In the genomic region with DNA sequence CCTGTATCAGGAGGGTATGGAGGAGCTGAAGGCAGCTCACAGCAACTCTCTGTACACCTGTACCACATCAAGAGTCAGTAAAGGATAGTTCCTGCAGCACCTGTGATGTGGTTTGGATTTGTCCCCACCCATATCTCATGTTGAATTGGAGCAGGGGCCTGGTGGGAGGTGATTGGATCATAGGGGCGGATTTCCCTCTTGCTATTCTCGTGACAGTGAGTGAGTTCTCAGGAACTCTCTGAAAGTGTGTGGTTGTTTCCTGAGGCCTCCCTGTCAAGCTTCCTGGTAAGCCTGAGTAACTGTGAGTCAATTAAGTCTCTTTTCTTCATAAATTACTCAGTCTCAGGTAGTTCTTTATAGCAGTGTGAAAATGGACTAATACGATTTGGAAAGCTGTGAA, we compare ENCODE assay signal across 11 cellular contexts. TPM values are rescaled to one million over a fixed set of nuclear protein-coding genes. Genes with fewer than 3 reads are reported as not detected.
DNase-seq lines count a peak whose midpoint lies in the region; ATAC-seq, FAIRE-seq and TF ChIP-seq lines count a peak whose summit lies in the region.
"Had no signal": no experiment of that assay in that cellular context is flagged by ENCODE, and none has a peak within 500 bp of the region (broad histone marks: within the 10 kb centered on the region; RNA-seq: fewer than 3 reads in every experiment).

No MANE protein-coding gene starts in this region.

- BruUV-seq in K562 (replicated peaks; lab: Mats Ljungman, UMichigan): no TSS peak

- H3K36me3 Mint-ChIP-seq in CD4-positive, CD25-positive, alpha-beta regulatory T cell: no peaks in the 10 kb centered on the region

- H3K36me3 ChIP-seq in CD4-positive, CD25-positive, alpha-beta regulatory T cell (ENCODE audit: control insufficient read depth, insufficient read depth, low read length): no peaks in the 10 kb centered on the region
- no peaks in the 10 kb centered on the region for H3K36me3 ChIP-seq in K562 (ENCODE audit: control insufficient read depth, insufficient read depth, low read length)

- ATAC-seq in CD4-positive, CD25-positive, alpha-beta regulatory T cell (ENCODE audit: low read depth in 2 of 2): peak in 1 of 2 donors; percentile 22
- no peak for ATAC-seq in K562
- no peak for ATAC-seq in HG03460 (IDR thresholded peaks at IDR 0.05; ENCODE audit: unreplicated experiment)
- ATAC-seq in GM18861 (IDR thresholded peaks at IDR 0.05; ENCODE audit: unreplicated experiment): no peak
- ATAC-seq in GM19023 (IDR thresholded peaks at IDR 0.05; ENCODE audit: unreplicated experiment): no peak

- H3K4me1 Mint-ChIP-seq in CD4-positive, CD25-positive, alpha-beta regulatory T cell: peaks cover 0 to 8% (median 2%) of the 10 kb centered on the region in 4 donors

- no peak for TF ChIP-seq POLR2A in K562 (conservative IDR thresholded peaks at IDR 0.05)

- peak; percentile 57 for FAIRE-seq in K562 (lab: Jason Lieb, UNC)

- no peak for TF ChIP-seq EP300 in K562 (IDR thresholded peaks at IDR 0.05; ENCODE audit: low read length)

- no peak for TF ChIP-seq CTCF in K562 (IDR thresholded peaks at IDR 0.05 in 2 of 3, conservative IDR thresholded peaks at IDR 0.05 in 1 of 3; ENCODE audit: insufficient read depth in 2 of 3, low read depth in 1 of 3, low read length in 3 of 3)

- no peaks in the 10 kb centered on the region for H3K9me3 Mint-ChIP-seq in CD4-positive, CD25-positive, alpha-beta regulatory T cell

- peak overlapping the region in 2 of 3 donors; percentile 20 to 72 for H3K27ac Mint-ChIP-seq in CD4-positive, CD25-positive, alpha-beta regulatory T cell

- no peaks in the 10 kb centered on the region for H3K4me1 ChIP-seq in CD4-positive, CD25-positive, alpha-beta regulatory T cell (ENCODE audit: control insufficient read depth, insufficient read depth, low read length, poor library complexity, severe bottlenecking)
- no peaks in the 10 kb centered on the region for H3K4me1 ChIP-seq in K562 (replicated peaks in 1 of 2; ENCODE audit: control insufficient read depth in 2 of 2, insufficient read depth in 2 of 2, low read length in 2 of 2)
- H3K4me1 ChIP-seq: parathyroid adenoma had no signal

- no peak for TF ChIP-seq RAD21 in K562 (CRISPR knock-in tag; conservative IDR thresholded peaks at IDR 0.05 in 1 of 2, IDR thresholded peaks at IDR 0.05 in 1 of 2)

- CTCF ChIA-PET in K562 (lab: Yijun Ruan, JAX; ENCODE audit: low intra/inter-chr PET ratio): no interaction called here

- WGBS in K562 (ENCODE audit: insufficient coverage, low coverage, missing lambda C conversion rate): 0% methylated on average over 3 of the region's 3 CpGs

- intact Hi-C loops in K562 (cut with micrococcal nuclease): no loop called here

- no peaks in the 10 kb centered on the region for H3K79me2 ChIP-seq in K562 (ENCODE audit: control insufficient read depth, insufficient read depth, low read length)
- H3K79me2 ChIP-seq: parathyroid adenoma had no signal

- POLR2A ChIA-PET in K562 (lab: Yijun Ruan, JAX): interaction anchor here (1.0 kb wide), 1 partner anchor 16 kb away, joined by 4 read pairs; no protein-coding TSS in a partner anchor

- peaks cover 14% of the 10 kb centered on the region for H3K27me3 Mint-ChIP-seq in CD4-positive, CD25-positive, alpha-beta regulatory T cell

- H4K20me1 ChIP-seq in K562 (replicated peaks; ENCODE audit: control insufficient read depth, insufficient read depth, low read length): no peaks in the 10 kb centered on the region

- no peaks in the 10 kb centered on the region for H3K9me3 ChIP-seq in CD4-positive, CD25-positive, alpha-beta regulatory T cell (ENCODE audit: control insufficient read depth in 2 of 2, low read length in 2 of 2)
- no peaks in the 10 kb centered on the region for H3K9me3 ChIP-seq in K562 (replicated peaks; ENCODE audit: control insufficient read depth, insufficient read depth, low read depth, low read length)

- H3K4me3 ChIP-seq in CD4-positive, CD25-positive, alpha-beta regulatory T cell (ENCODE audit: low read depth, low read length): no peak overlapping the region
- no peak overlapping the region for H3K4me3 ChIP-seq in K562
- H3K4me3 ChIP-seq: lung had no signal

- H3K4me3 Mint-ChIP-seq in CD4-positive, CD25-positive, alpha-beta regulatory T cell: no peak overlapping the region

- no peak overlapping the region for H3K27ac ChIP-seq in CD4-positive, CD25-positive, alpha-beta regulatory T cell (ENCODE audit: insufficient read depth, low read length, poor library complexity, severe bottlenecking)
- H3K27ac ChIP-seq in K562 (ENCODE audit: extremely low read depth, low read depth, low read length): no peak overlapping the region
- H3K27ac ChIP-seq: parathyroid adenoma had no signal

- no peak overlapping the region for H2AFZ ChIP-seq in K562 (ENCODE audit: low read depth, low read length)
- H2AFZ ChIP-seq: parathyroid adenoma had no signal

- in situ Hi-C loops in K562 (cut with MboI): no loop called here

- no peak overlapping the region for H3K9ac ChIP-seq in K562 (ENCODE audit: insufficient read depth in 1 of 2, low read depth in 2 of 2, low read length in 2 of 2)
- H3K9ac ChIP-seq: parathyroid adenoma had no signal

- peak in 1 of 3 donors; percentile 39 for DNase-seq in CD4-positive, CD25-positive, alpha-beta regulatory T cell
- DNase-seq in activated CD4-positive, alpha-beta T cell treated with anti-CD3 and anti-CD28 coated beads for 48 hours: peak; percentile 81
- DNase-seq in K562 (ENCODE audit: extremely low read depth in 1 of 4, low spot score in 3 of 4) (no peak), NCI-H226 (no peak)
- peak; percentile 76 for DNase-seq in stimulated activated CD4-positive, alpha-beta T cell treated with anti-CD3 and anti-CD28 coated beads, Interleukin-15, amount 100 ng/mL, for 24 hours
- DNase-seq: glutamatergic neuron had no signal

- H3K4me2 ChIP-seq in K562 (ENCODE audit: insufficient read depth, low read length): no peak overlapping the region

- no peaks in the 10 kb centered on the region for H3K27me3 ChIP-seq in CD4-positive, CD25-positive, alpha-beta regulatory T cell (ENCODE audit: control insufficient read depth, insufficient read depth, low read length)
- H3K27me3 ChIP-seq in K562 (ENCODE audit: control insufficient read depth in 2 of 2, insufficient read depth in 2 of 2, low read length in 2 of 2): no peaks in the 10 kb centered on the region

- no peaks in the 10 kb centered on the region for H3K9me1 ChIP-seq in K562 (ENCODE audit: control insufficient read depth, insufficient read depth, low read length)

TF ChIP-seq in K562, 482 proteins besides CTCF, POLR2A, EP300 and RAD21 (continues in another document):
- TF ChIP-seq FUS (optimal IDR thresholded peaks at IDR 0.05; ENCODE audit: low read depth, low read length): no peak
- TF ChIP-seq HDAC8 (tag; IDR thresholded peaks at IDR 0.05): no peak
- TF ChIP-seq, protein P1, sequence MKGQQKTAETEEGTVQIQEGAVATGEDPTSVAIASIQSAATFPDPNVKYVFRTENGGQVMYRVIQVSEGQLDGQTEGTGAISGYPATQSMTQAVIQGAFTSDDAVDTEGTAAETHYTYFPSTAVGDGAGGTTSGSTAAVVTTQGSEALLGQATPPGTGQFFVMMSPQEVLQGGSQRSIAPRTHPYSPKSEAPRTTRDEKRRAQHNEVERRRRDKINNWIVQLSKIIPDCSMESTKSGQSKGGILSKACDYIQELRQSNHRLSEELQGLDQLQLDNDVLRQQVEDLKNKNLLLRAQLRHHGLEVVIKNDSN (CRISPR knock-in tag; IDR thresholded peaks at IDR 0.05): no peak
- TF ChIP-seq FOXK2 (conservative IDR thresholded peaks at IDR 0.05 in 1 of 2, IDR thresholded peaks at IDR 0.05 in 1 of 2; ENCODE audit: low read depth in 2 of 2): no peak

RNA-seq across cellular contexts. Expression of a gene that starts 28.9 kb away (rescaled TPM):
- total RNA-seq in CD4-positive, CD25-positive, alpha-beta regulatory T cell: 2.7 TPM
- 1 to 10 TPM in 2 of 4 donors, under 1 TPM in 2; 0.40 to 5.8 (median 1.5) TPM for polyA plus RNA-seq in CD4-positive, CD25-positive, alpha-beta regulatory T cell
- not detected in 2 replicates for total RNA-seq in K562 (2011; cell fraction: chromatin; rRNA removed; ENCODE audit: low replicate concordance)
- total RNA-seq in K562 (2011; cell fraction: nucleolus; rRNA removed): not detected in 2 replicates
- total RNA-seq in K562 (2011; cell fraction: nucleoplasm; rRNA removed): not detected in 2 replicates
- total RNA-seq in K562 (2014; rRNA removed) (not detected in 2 replicates), K562 (2014; rRNA removed; fragmentation: Illumina TruSeq; extraction: Trizol) (not detected in 2 replicates), K562 (2015; rRNA removed; fragmentation: Illumina TruSeq; extraction: Trizol) (not detected in 2 replicates), K562 (2021) (0.34 and 0.49 TPM in 2 replicates)
- polyA plus RNA-seq in K562 (2011; rRNA removed) (not detected in 2 replicates), K562 (2014; fragmentation: Illumina TruSeq; extraction: Trizol) (not detected in 2 replicates), K562 (2014; fragmentation: Nextera tagmentation; extraction: Ambion mirVana) (not detected), K562 (2014; rRNA removed) (0.40 TPM in 1 of 2 replicates, not detected in the other)
- polyA plus RNA-seq in K562 (2011; cell fraction: cytosol; rRNA removed): not detected in 2 replicates
- not detected in 2 replicates for polyA plus RNA-seq in K562 (2011; cell fraction: nucleus; rRNA removed)
- not detected in 2 replicates for polyA plus RNA-seq in K562 (2012)
- polyA minus RNA-seq in K562 (2011; rRNA and poly(A)+ RNA removed): not detected in 2 replicates
- not detected in 2 replicates for polyA minus RNA-seq in K562 (2011; cell fraction: cytosol; rRNA and poly(A)+ RNA removed)
- 0.11 TPM in 1 of 2 replicates, not detected in the other for polyA minus RNA-seq in K562 (2011; cell fraction: nucleus; rRNA and poly(A)+ RNA removed)

RNA-seq across cellular contexts. Expression of a gene that starts 57.7 kb away (rescaled TPM):
- 12.2 TPM for total RNA-seq in CD4-positive, CD25-positive, alpha-beta regulatory T cell
- polyA plus RNA-seq in CD4-positive, CD25-positive, alpha-beta regulatory T cell: 10 to 100 TPM; 11.8 to 19.3 (median 15.4) TPM
- 4.0 and 10.4 TPM in 2 replicates for total RNA-seq in K562 (2011; cell fraction: chromatin; rRNA removed; ENCODE audit: low replicate concordance)
- 4.2 and 4.5 TPM in 2 replicates for total RNA-seq in K562 (2011; cell fraction: nucleolus; rRNA removed)
- 7.3 and 9.0 TPM in 2 replicates for total RNA-seq in K562 (2011; cell fraction: nucleoplasm; rRNA removed)
- total RNA-seq in K562 (2014; rRNA removed) (5.8 and 6.4 TPM in 2 replicates), K562 (2014; rRNA removed; fragmentation: Illumina TruSeq; extraction: Trizol) (7.6 and 10.3 TPM in 2 replicates), K562 (2015; rRNA removed; fragmentation: Illumina TruSeq; extraction: Trizol) (4.7 and 4.8 TPM in 2 replicates), K562 (2021) (7.4 and 8.1 TPM in 2 replicates)
- polyA plus RNA-seq in K562 (2011; rRNA removed) (6.3 and 7.4 TPM in 2 replicates), K562 (2014; fragmentation: Illumina TruSeq; extraction: Trizol) (5.1 and 5.3 TPM in 2 replicates), K562 (2014; fragmentation: Nextera tagmentation; extraction: Ambion mirVana) (1 to 10 TPM; 5.7 to 6.7 TPM), K562 (2014; rRNA removed) (5.3 and 8.4 TPM in 2 replicates)
- 1.7 and 5.8 TPM in 2 replicates for polyA plus RNA-seq in K562 (2011; cell fraction: cytosol; rRNA removed)
- 2.5 and 3.7 TPM in 2 replicates for polyA plus RNA-seq in K562 (2011; cell fraction: nucleus; rRNA removed)
- polyA plus RNA-seq in K562 (2012): 8.6 and 8.9 TPM in 2 replicates
- polyA minus RNA-seq in K562 (2011; rRNA and poly(A)+ RNA removed): 4.4 and 6.5 TPM in 2 replicates
- 1.9 and 2.3 TPM in 2 replicates for polyA minus RNA-seq in K562 (2011; cell fraction: cytosol; rRNA and poly(A)+ RNA removed)
- polyA minus RNA-seq in K562 (2011; cell fraction: nucleus; rRNA and poly(A)+ RNA removed): 3.2 and 5.0 TPM in 2 replicates

Comparison
In these comparisons a context has a peak if more than half of its experiments do, and no peak if none do; other contexts are left out.
1. DNase-seq: peak in activated CD4-positive, alpha-beta T cell treated with anti-CD3 and anti-CD28 coated beads for 48 hours (single experiment) and stimulated activated CD4-positive, alpha-beta T cell treated with anti-CD3 and anti-CD28 coated beads, Interleukin-15, amount 100 ng/mL, for 24 hours (single experiment); none in K562 (0 of 4) and NCI-H226 (single experiment).